Comparison of ENCODE assay signal across 8 cellular contexts in genomic region chr4:83484500-83485431, GRCh38. TPM values are rescaled to one million over a fixed set of nuclear protein-coding genes. Genes with fewer than 3 reads are reported as not detected.
DNase-seq lines count a peak whose midpoint lies in the region; ATAC-seq and TF ChIP-seq lines count a peak whose summit lies in the region.

Gene ABRAXAS1 (minus strand): TSS chr4:83485100. CDS start chr4:83485072, 28 bp downstream.

- intact Hi-C loops in heart right ventricle (cut with DNase I) (no loop called here), posterior vena cava (cut with DNase I) (no loop called here)

- H3K27me3 ChIP-seq in heart right ventricle (no peaks in the 10 kb centered on the region), upper lobe of left lung (no peaks in the 10 kb centered on the region)

- TF ChIP-seq CTCF in GM13976 (IDR thresholded peaks at IDR 0.05; ENCODE audit: borderline replicate concordance, control extremely low read depth, extremely low read depth, insufficient read depth, missing control alignments) (no peak), heart right ventricle (IDR thresholded peaks at IDR 0.05) (no peak), upper lobe of left lung (IDR thresholded peaks at IDR 0.05) (no peak)

- peak; percentile 99 for DNase-seq in GM13976 (ENCODE audit: low spot score)
- DNase-seq in NCI-H1436 treated with DMSO at 0.1 percent for 48 hours (lab: John Stamatoyannopoulos, UW) = peak; percentile 53
- peak; percentile 91 for DNase-seq in T follicular helper cell (ENCODE audit: low read depth)
- peak; percentile 85 for DNase-seq in amniotic epithelial cell (ENCODE audit: low read depth)
- peak; percentile 93 for DNase-seq in heart right ventricle
- DNase-seq in posterior vena cava (ENCODE audit: low spot score) = peak; percentile 97
- DNase-seq in upper lobe of left lung = peak; percentile 98 to 99

- peaks cover 0 to 22% (median 11%) of the 10 kb centered on the region in 9 donors for H3K4me1 ChIP-seq in heart right ventricle
- H3K4me1 ChIP-seq in upper lobe of left lung = peaks cover 9 to 12% (median 12%) of the 10 kb centered on the region in 4 donors

- WGBS in heart right ventricle, 2 donors = 0 to 1% methylated on average over 89 to 93 of the region's 93 CpGs
- 0 to 1% methylated on average over 28 to 64 of the region's 93 CpGs for WGBS in upper lobe of left lung, 2 donors

- in situ Hi-C loops in GM13976 (cut with MboI; ENCODE audit: low sequenced_read_pairs, unreplicated experiment) = no loop called here

- H3K4me3 ChIP-seq in heart right ventricle = peak within 1 kb of the TSS; percentile 50 to 92 (median 82)
- H3K4me3 ChIP-seq in upper lobe of left lung = peak within 1 kb of the TSS; percentile 64 to 90 (median 84)

- peak; percentile 95 for ATAC-seq in HG02852 (IDR thresholded peaks at IDR 0.05; ENCODE audit: unreplicated experiment)
- ATAC-seq in heart right ventricle = peak; percentile 98 to 100 (median 99)
- ATAC-seq in upper lobe of left lung (ENCODE audit: low FRiP score in 2 of 2) = peak; percentile 98 to 100

- TF ChIP-seq EP300 in upper lobe of left lung (IDR thresholded peaks at IDR 0.05) = no peak

- H3K27ac ChIP-seq in heart right ventricle (peak within 1 kb of the TSS; percentile 60 to 93 (median 88)), upper lobe of left lung (peak within 1 kb of the TSS; percentile 82 to 93 (median 90))

- TF ChIP-seq POLR2A in upper lobe of left lung (IDR thresholded peaks at IDR 0.05) = peak in 3 of 4 donors; percentile 62 to 92 (median 73)

- peaks cover 0 to 20% (median 0%) of the 10 kb centered on the region in 9 donors for H3K36me3 ChIP-seq in heart right ventricle
- H3K36me3 ChIP-seq in upper lobe of left lung = peaks cover 0 to 4% (median 1%) of the 10 kb centered on the region in 4 donors

- H3K9me3 ChIP-seq in heart right ventricle (no peaks in the 10 kb centered on the region), upper lobe of left lung (peaks cover 0 to 4% (median 0%) of the 10 kb centered on the region in 4 donors)

RNA-seq across cellular contexts. Expression of gene ABRAXAS1, which starts in this region (rescaled TPM):
- total RNA-seq in heart right ventricle = 10 to 100 TPM in 1 of 10 donors, 1 to 10 TPM in 9; 4.7 to 11.0 (median 6.7) TPM
- polyA plus RNA-seq in heart right ventricle = 1 to 10 TPM; 2.3 to 2.4 TPM
- total RNA-seq in posterior vena cava = 10 to 100 TPM; 13.2 to 13.7 TPM
- total RNA-seq in upper lobe of left lung = 10 to 100 TPM in 2 of 6 donors, 1 to 10 TPM in 4; 4.1 to 22.2 (median 9.1) TPM

Comparison
In these comparisons a context has a peak if more than half of its experiments do, and no peak if none do; other contexts are left out.
1. Peak in every context shown above with its lines: DNase-seq, ATAC-seq, H3K4me3 ChIP-seq and H3K27ac ChIP-seq.